Comparison of ENCODE assay signal across 24 cellular contexts in the genomic region with DNA sequence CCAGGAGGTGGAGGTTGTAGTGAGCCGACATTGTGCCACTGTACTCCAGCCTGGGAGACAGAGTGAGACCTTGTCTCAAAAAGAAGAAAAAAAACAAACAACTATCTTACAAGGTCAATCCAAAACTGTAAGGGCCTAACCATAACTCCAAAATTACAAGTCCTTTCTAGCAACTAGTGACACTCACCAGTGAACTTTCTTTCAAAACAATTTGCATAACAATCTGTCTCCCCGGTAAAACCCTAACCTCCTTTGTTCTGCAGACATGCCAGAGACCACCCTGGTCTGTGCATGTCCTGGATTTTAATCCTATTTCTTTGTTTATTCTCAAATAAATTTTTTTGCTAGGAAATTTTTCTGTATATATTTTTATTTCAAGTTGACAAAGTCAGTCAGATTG.
"Had no signal": no experiment of that assay in that cellular context is flagged by ENCODE, and none has a peak within 500 bp of the region (broad histone marks: within the 10 kb centered on the region; RNA-seq: fewer than 3 reads in every experiment).

No MANE protein-coding gene starts in this region.

- H3K27me3 ChIP-seq: dorsolateral prefrontal cortex, heart left ventricle, spleen had no signal

- H3K4me3 ChIP-seq: dorsolateral prefrontal cortex, heart left ventricle, lung, psoas muscle, spleen, thoracic aorta had no signal

- H3K4me3 Mint-ChIP-seq: naive B cell; nephron; stimulated activated memory B cell treated with anti-CD40 and anti-IgM and Interleukin-4, amounts not matched to agents 10 μg/mL and 1 μg/mL and 100 μg/mL, for 72 hours; stimulated activated naive CD8-positive, alpha-beta T cell treated with anti-CD3 and anti-CD28 coated beads, Interleukin-15, amount 100 ng/mL, for 72 hours had no signal

- ATAC-seq: esophagus mucosa; heart left ventricle; left cardiac atrium; left ventricle myocardium superior; psoas muscle; sciatic nerve; stimulated activated memory B cell treated with anti-CD40 and anti-IgM and Interleukin-4, amounts not matched to agents 10 μg/mL and 1 μg/mL and 100 μg/mL, for 72 hours; stimulated activated naive CD8-positive, alpha-beta T cell treated with anti-CD3 and anti-CD28 coated beads, Interleukin-15, amount 100 ng/mL, for 72 hours had no signal

- H3K27ac ChIP-seq: dorsolateral prefrontal cortex, heart left ventricle, psoas muscle, spleen, thoracic aorta had no signal

- H3K4me1 Mint-ChIP-seq: stimulated activated memory B cell treated with anti-CD40 and anti-IgM and Interleukin-4, amounts not matched to agents 10 μg/mL and 1 μg/mL and 100 μg/mL, for 72 hours; stimulated activated naive CD8-positive, alpha-beta T cell treated with anti-CD3 and anti-CD28 coated beads, Interleukin-15, amount 100 ng/mL, for 72 hours had no signal

- DNase-seq: cortex of kidney; dorsolateral prefrontal cortex; effector CD8-positive, alpha-beta T cell; heart left ventricle; hippocampal formation; kidney; left cardiac atrium; left ventricle myocardium superior; mesendoderm; naive B cell; psoas muscle; retina; spleen; stimulated activated CD4-positive, alpha-beta T cell treated with anti-CD3 and anti-CD28 coated beads, Interleukin-15, amount 100 ng/mL, for 24 hours; stimulated activated CD4-positive, alpha-beta T cell treated with anti-CD3 and anti-CD28 coated beads, Interleukin-1b, Interleukin-23, amount 100 ng/mL, for 48 hours; stimulated activated CD4-positive, alpha-beta T cell treated with anti-CD3 and anti-CD28 coated beads, Interleukin-4, amount 100 ng/mL, for 24 hours; stimulated activated naive CD8-positive, alpha-beta T cell treated with anti-CD3 and anti-CD28 coated beads, Interleukin-15, amount 100 ng/mL, for 72 hours; trophoblast cell had no signal

- H3K27ac Mint-ChIP-seq: nephron; stimulated activated memory B cell treated with anti-CD40 and anti-IgM and Interleukin-4, amounts not matched to agents 10 μg/mL and 1 μg/mL and 100 μg/mL, for 72 hours; stimulated activated naive CD8-positive, alpha-beta T cell treated with anti-CD3 and anti-CD28 coated beads, Interleukin-15, amount 100 ng/mL, for 72 hours had no signal

- H3K4me1 ChIP-seq: psoas muscle, spleen had no signal

- H3K27me3 Mint-ChIP-seq: naive B cell; stimulated activated memory B cell treated with anti-CD40 and anti-IgM and Interleukin-4, amounts not matched to agents 10 μg/mL and 1 μg/mL and 100 μg/mL, for 72 hours; stimulated activated naive CD8-positive, alpha-beta T cell treated with anti-CD3 and anti-CD28 coated beads, Interleukin-15, amount 100 ng/mL, for 72 hours had no signal
